9 cellular contexts compared by ENCODE assay signal in the genomic region with DNA sequence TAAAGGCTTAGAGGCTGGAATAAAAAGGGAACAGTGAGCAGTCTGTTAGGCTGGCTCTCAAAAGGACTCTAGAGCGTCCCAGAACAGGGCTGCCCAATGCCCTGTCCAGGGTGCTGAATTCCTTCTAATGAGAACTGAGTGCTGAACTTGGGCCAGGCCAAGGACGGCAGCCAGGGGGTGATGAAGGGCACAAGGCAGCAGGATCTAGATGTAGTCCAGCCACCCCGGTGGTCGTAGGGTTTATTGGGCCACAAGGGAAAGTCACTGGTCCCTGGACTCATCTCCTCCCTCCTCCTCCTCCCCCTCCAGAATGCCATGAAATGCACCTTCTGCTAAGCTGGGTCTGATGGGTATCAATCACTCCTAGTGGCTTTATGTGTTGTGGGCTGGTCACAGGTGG. TPM values are rescaled to one million over a fixed set of nuclear protein-coding genes. Genes with fewer than 3 reads are reported as not detected.
A peak's percentile ranks its signal among the peaks of the same experiment; 100 is the strongest.
DNase-seq lines count a peak whose midpoint lies in the region; ATAC-seq and TF ChIP-seq lines count a peak whose summit lies in the region.
"Had no signal": no experiment of that assay in that cellular context is flagged by ENCODE, and none has a peak within 500 bp of the region (broad histone marks: within the 10 kb centered on the region; RNA-seq: fewer than 3 reads in every experiment).

No MANE protein-coding gene starts in this region.

- no peak overlapping the region for H3K4me3 Mint-ChIP-seq in T-helper 2 cell treated with Interferon-gamma antibody and Interleukin-4, amounts not matched to agents 5 μg/mL and 100 μg/mL, for 36 hours

- no peaks in the 10 kb centered on the region for H3K27me3 Mint-ChIP-seq in T-helper 2 cell treated with Interferon-gamma antibody and Interleukin-4, amounts not matched to agents 5 μg/mL and 100 μg/mL, for 36 hours (ENCODE audit: low read depth)

- no peaks in the 10 kb centered on the region for H3K36me3 Mint-ChIP-seq in T-helper 2 cell treated with Interferon-gamma antibody and Interleukin-4, amounts not matched to agents 5 μg/mL and 100 μg/mL, for 36 hours (ENCODE audit: low read depth)

- DNase-seq in AG08396 (ENCODE audit: low spot score), result peak; percentile 84
- DNase-seq in HK-2 (ENCODE audit: unreplicated experiment), result peak; percentile 56
- DNase-seq in T-helper 2 cell treated with Interferon-gamma antibody and Interleukin-4, amounts not matched to agents 5 μg/mL and 100 μg/mL, for 36 hours (ENCODE audit: low spot score), result peak; percentile 41
- peak; percentile 79 to 80 for DNase-seq in cardiac fibroblast (ENCODE audit: low read depth in 2 of 2)
- DNase-seq in left lobe of liver (ENCODE audit: low spot score), result no peak
- DNase-seq in stimulated activated naive CD8-positive, alpha-beta T cell treated with anti-CD3 and anti-CD28 coated beads, Interleukin-15, Interleukin-2, amounts not matched to agents 100 U/mL and 50 U/mL, for 24 hours, result peak; percentile 58
- no peak for DNase-seq in NCI-H2029 treated with DMSO at 0.1 percent for 48 hours (lab: John Stamatoyannopoulos, UW)
- DNase-seq: gastrocnemius medialis had no signal

- no peak overlapping the region for H3K27ac Mint-ChIP-seq in T-helper 2 cell treated with Interferon-gamma antibody and Interleukin-4, amounts not matched to agents 5 μg/mL and 100 μg/mL, for 36 hours

- H3K4me3 ChIP-seq in cardiac fibroblast (replicated peaks in 1 of 2; ENCODE audit: low read depth in 2 of 2, low read length in 2 of 2), result no peak overlapping the region
- H3K4me3 ChIP-seq: gastrocnemius medialis had no signal

- ATAC-seq in left lobe of liver (peak; percentile 87), GM18861 (IDR thresholded peaks at IDR 0.05; ENCODE audit: unreplicated experiment) (no peak)
- ATAC-seq in stimulated activated naive CD8-positive, alpha-beta T cell treated with anti-CD3 and anti-CD28 coated beads, Interleukin-15, Interleukin-2, amounts not matched to agents 100 U/mL and 50 U/mL, for 24 hours, result peak; percentile 48

- no peaks in the 10 kb centered on the region for H3K9me3 Mint-ChIP-seq in T-helper 2 cell treated with Interferon-gamma antibody and Interleukin-4, amounts not matched to agents 5 μg/mL and 100 μg/mL, for 36 hours

- TF ChIP-seq CTCF in cardiac fibroblast (IDR thresholded peaks at IDR 0.05; ENCODE audit: low read depth, low read length), result peak; percentile 78

- H3K4me1 Mint-ChIP-seq in T-helper 2 cell treated with Interferon-gamma antibody and Interleukin-4, amounts not matched to agents 5 μg/mL and 100 μg/mL, for 36 hours (ENCODE audit: low read depth), result no peaks in the 10 kb centered on the region

RNA-seq across cellular contexts. Expression of a gene that starts 19.2 kb away (rescaled TPM):
- 0.45 TPM for total RNA-seq in left lobe of liver

RNA-seq across cellular contexts. Expression of a gene that starts 30.6 kb away (rescaled TPM):
- 3.3 TPM for total RNA-seq in left lobe of liver

RNA-seq across cellular contexts. Expression of a gene that starts 47.4 kb away (rescaled TPM):
- total RNA-seq in left lobe of liver, result 16.0 TPM

Comparison
In these comparisons a context has a peak if more than half of its experiments do, and no peak if none do; other contexts are left out.
1. DNase-seq: peak in AG08396 (single experiment), HK-2 (single experiment), T-helper 2 cell treated with Interferon-gamma antibody and Interleukin-4, amounts not matched to agents 5 μg/mL and 100 μg/mL, for 36 hours (single experiment), cardiac fibroblast (2 of 2) and stimulated activated naive CD8-positive, alpha-beta T cell treated with anti-CD3 and anti-CD28 coated beads, Interleukin-15, Interleukin-2, amounts not matched to agents 100 U/mL and 50 U/mL, for 24 hours (single experiment); none in left lobe of liver (single experiment) and NCI-H2029 treated with DMSO at 0.1 percent for 48 hours (single experiment).